In the genomic region with DNA sequence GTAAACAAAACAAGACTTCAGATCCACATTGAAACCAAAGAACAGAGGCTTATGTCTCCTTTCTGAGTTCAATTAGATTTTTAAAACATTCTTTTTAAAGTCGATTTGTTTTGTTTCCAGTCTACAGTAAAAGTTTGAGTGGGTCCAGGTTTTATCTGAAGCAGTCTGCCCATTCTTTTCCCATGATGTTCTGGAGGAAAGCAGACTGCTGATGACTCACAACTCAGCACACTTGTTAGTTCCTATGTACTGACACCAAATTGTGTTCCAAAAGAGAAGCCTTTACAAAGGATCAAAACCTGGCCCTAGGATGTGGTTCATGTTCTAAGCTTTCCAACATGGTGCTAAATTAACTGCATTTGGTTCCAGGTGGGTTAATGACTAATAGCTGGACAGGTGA, we compare ENCODE assay signal across 12 cellular contexts. TPM values are rescaled to one million over a fixed set of nuclear protein-coding genes. Genes with fewer than 3 reads are reported as not detected.
DNase-seq lines count a peak whose midpoint lies in the region; ATAC-seq and TF ChIP-seq lines count a peak whose summit lies in the region.
"Had no signal": no experiment of that assay in that cellular context is flagged by ENCODE, and none has a peak within 500 bp of the region (broad histone marks: within the 10 kb centered on the region; RNA-seq: fewer than 3 reads in every experiment).

No MANE protein-coding gene starts in this region.

- H3K27ac ChIP-seq in heart right ventricle (peak overlapping the region in 6 of 10 donors; percentile 16 to 74 (median 54)), vagina (peak overlapping the region; percentile 72)

- H3K4me3 ChIP-seq in heart right ventricle (no peak overlapping the region), vagina (no peak overlapping the region)

- intact Hi-C loops in heart right ventricle (cut with DNase I) (no loop called here), Right ventricle myocardium inferior (cut with DNase I) (no loop called here), vagina (cut with DNase I) (no loop called here)

- DNase-seq in heart right ventricle (no peak), Right ventricle myocardium inferior (ENCODE audit: missing footprints) (no peak), cerebellar cortex (ENCODE audit: low spot score) (peak; percentile 25), kidney tubule cell (ENCODE audit: low spot score) (peak; percentile 59), vagina (ENCODE audit: extremely low spot score in 2 of 2) (no peak), omental fat pad (ENCODE audit: low spot score) (no peak)
- DNase-seq: activated CD8-positive, alpha-beta T cell treated with anti-CD3 and anti-CD28 coated beads for 36 hours; nucleus accumbens; stimulated activated CD4-positive, alpha-beta T cell treated with anti-CD3 and anti-CD28 coated beads, Interleukin-4, amount 100 ng/mL, for 4 hours had no signal

- WGBS in heart right ventricle, 2 donors, result 38 to 48% methylated on average over 1 of the region's 1 CpG

- no peaks in the 10 kb centered on the region for H3K9me3 ChIP-seq in heart right ventricle
- H3K9me3 ChIP-seq in vagina, result no peaks in the 10 kb centered on the region

- no peak for TF ChIP-seq CTCF in heart right ventricle (IDR thresholded peaks at IDR 0.05)
- no peak for TF ChIP-seq CTCF in vagina (IDR thresholded peaks at IDR 0.05)
- no peak for TF ChIP-seq CTCF in omental fat pad (IDR thresholded peaks at IDR 0.05)

- ATAC-seq in heart right ventricle (peak in 7 of 8 donors; percentile 35 to 73 (median 65)), Right ventricle myocardium inferior (no peak), GM18909 (IDR thresholded peaks at IDR 0.05; ENCODE audit: poor library complexity, unreplicated experiment) (no peak), HG02798 (IDR thresholded peaks at IDR 0.05; ENCODE audit: poor library complexity, unreplicated experiment) (no peak), omental fat pad (ENCODE audit: low FRiP score) (no peak)
- ATAC-seq: activated CD8-positive, alpha-beta T cell treated with anti-CD3 and anti-CD28 coated beads for 36 hours; activated naive CD4-positive, alpha-beta T cell treated with anti-CD3 and anti-CD28 coated beads, Interleukin-2, amount 50 U/mL, for 72 hours had no signal

- H3K36me3 ChIP-seq in heart right ventricle (no peaks in the 10 kb centered on the region), vagina (no peaks in the 10 kb centered on the region)

- H3K4me1 ChIP-seq in heart right ventricle, result peaks cover 0 to 32% (median 7%) of the 10 kb centered on the region in 9 donors
- H3K4me1 ChIP-seq in vagina, result peaks cover 17% of the 10 kb centered on the region

- no peaks in the 10 kb centered on the region for H3K27me3 ChIP-seq in heart right ventricle
- no peaks in the 10 kb centered on the region for H3K27me3 ChIP-seq in vagina

- no peak for TF ChIP-seq POLR2A in vagina (IDR thresholded peaks at IDR 0.05)

RNA-seq across cellular contexts. Expression of a gene that starts 11.4 kb away (rescaled TPM):
- total RNA-seq in heart right ventricle, result 1,000 to 10,000 TPM in 1 of 10 donors, 100 to 1,000 TPM in 1, 10 to 100 TPM in 8; 28.3 to 1,074 (median 62.8) TPM
- polyA plus RNA-seq in heart right ventricle, result 100 to 1,000 TPM in 1 of 2 donors, 10 to 100 TPM in 1; 27.4 to 157 TPM
- total RNA-seq in Right ventricle myocardium inferior, result 31.1 TPM
- 130 TPM for total RNA-seq in vagina
- total RNA-seq in omental fat pad, result 100 to 1,000 TPM; 125 to 195 (median 175) TPM
- total RNA-seq: activated naive CD4-positive, alpha-beta T cell treated with anti-CD3 and anti-CD28 coated beads, Interleukin-2, amount 50 U/mL, for 72 hours had no signal

Comparison
In these comparisons a context has a peak if more than half of its experiments do, and no peak if none do; other contexts are left out.
1. ATAC-seq: peak in heart right ventricle (7 of 8); none in Right ventricle myocardium inferior (single experiment), GM18909 (single experiment), HG02798 (single experiment) and omental fat pad (single experiment).
2. DNase-seq: peak in cerebellar cortex (single experiment) and kidney tubule cell (single experiment); none in heart right ventricle (0 of 2), Right ventricle myocardium inferior (single experiment), vagina (0 of 2) and omental fat pad (single experiment).